ENCODE assay signal across 8 cellular contexts in the genomic region with DNA sequence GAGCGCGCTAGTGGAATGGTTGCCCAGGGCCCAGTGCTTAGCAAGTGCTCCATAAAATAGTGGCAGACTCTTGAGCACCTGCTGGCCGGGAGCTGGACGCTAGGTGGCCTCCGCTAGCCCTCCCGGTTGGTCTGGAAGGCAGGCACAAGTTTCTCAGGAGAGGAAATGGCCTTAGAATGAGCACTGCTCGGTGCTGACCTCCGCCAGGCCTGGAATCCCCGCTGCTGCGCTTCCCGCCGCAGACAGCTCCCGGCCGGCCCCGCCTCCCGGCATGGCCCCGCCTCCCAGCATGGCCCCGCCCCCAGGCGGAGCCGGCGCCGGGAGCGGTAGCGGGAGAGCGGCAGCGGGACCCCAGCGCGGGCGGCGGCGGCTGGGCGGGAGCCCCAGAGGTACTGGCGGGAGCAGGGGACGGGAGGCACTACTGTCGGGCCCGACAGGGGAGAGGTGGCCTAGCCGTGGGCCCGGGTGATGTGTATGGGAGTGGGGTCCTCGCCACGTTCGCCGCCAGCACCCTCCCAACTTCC. TPM values are rescaled to one million over a fixed set of nuclear protein-coding genes. Genes with fewer than 3 reads are reported as not detected.
DNase-seq lines count a peak whose midpoint lies in the region; ATAC-seq and TF ChIP-seq lines count a peak whose summit lies in the region.

A gene with protein sequence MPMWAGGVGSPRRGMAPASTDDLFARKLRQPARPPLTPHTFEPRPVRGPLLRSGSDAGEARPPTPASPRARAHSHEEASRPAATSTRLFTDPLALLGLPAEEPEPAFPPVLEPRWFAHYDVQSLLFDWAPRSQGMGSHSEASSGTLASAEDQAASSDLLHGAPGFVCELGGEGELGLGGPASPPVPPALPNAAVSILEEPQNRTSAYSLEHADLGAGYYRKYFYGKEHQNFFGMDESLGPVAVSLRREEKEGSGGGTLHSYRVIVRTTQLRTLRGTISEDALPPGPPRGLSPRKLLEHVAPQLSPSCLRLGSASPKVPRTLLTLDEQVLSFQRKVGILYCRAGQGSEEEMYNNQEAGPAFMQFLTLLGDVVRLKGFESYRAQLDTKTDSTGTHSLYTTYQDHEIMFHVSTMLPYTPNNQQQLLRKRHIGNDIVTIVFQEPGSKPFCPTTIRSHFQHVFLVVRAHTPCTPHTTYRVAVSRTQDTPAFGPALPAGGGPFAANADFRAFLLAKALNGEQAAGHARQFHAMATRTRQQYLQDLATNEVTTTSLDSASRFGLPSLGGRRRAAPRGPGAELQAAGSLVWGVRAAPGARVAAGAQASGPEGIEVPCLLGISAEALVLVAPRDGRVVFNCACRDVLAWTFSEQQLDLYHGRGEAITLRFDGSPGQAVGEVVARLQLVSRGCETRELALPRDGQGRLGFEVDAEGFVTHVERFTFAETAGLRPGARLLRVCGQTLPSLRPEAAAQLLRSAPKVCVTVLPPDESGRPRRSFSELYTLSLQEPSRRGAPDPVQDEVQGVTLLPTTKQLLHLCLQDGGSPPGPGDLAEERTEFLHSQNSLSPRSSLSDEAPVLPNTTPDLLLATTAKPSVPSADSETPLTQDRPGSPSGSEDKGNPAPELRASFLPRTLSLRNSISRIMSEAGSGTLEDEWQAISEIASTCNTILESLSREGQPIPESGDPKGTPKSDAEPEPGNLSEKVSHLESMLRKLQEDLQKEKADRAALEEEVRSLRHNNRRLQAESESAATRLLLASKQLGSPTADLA (plus strand): TSS at position 308 of the 524 bp plus-strand sequence. CDS start 2,821 bp downstream, outside the sequence.

- ATAC-seq in GM21515 (IDR thresholded peaks at IDR 0.05; ENCODE audit: unreplicated experiment) (peak; percentile 43), psoas muscle (peak; percentile 76 to 88 (median 86)), GM19463 (IDR thresholded peaks at IDR 0.05; ENCODE audit: unreplicated experiment) (no peak)

- peak; percentile 96 for DNase-seq in D341Med (ENCODE audit: low spot score)
- DNase-seq in Kasumi-1 (lab: John Stamatoyannopoulos, UW) = peak; percentile 43 to 57
- DNase-seq in anterior cingulate cortex (lab: John Stamatoyannopoulos, UW) = peak in 49 of 58 donors; percentile 5 to 69 (median 42)
- peak; percentile 73 for DNase-seq in right atrium auricular region (ENCODE audit: low spot score)
- peak; percentile 73 to 87 for DNase-seq in psoas muscle

- peak in 1 of 2 donors; percentile 50 for TF ChIP-seq CTCF in right atrium auricular region (IDR thresholded peaks at IDR 0.05)
- TF ChIP-seq CTCF in psoas muscle (IDR thresholded peaks at IDR 0.05) = peak; percentile 45

- WGBS in psoas muscle, 3 donors = 4 to 7% (median 4%) methylated on average over 31 to 42 of the region's 42 CpGs

- H3K27me3 ChIP-seq in right atrium auricular region (no peaks in the 10 kb centered on the region), psoas muscle (ENCODE audit: insufficient read depth in 3 of 3, low read length in 2 of 3) (no peaks in the 10 kb centered on the region)

- H3K27ac ChIP-seq in right atrium auricular region = peak within 1 kb of the TSS; percentile 86 to 90
- peak within 1 kb of the TSS; percentile 75 for H3K27ac ChIP-seq in psoas muscle

- H3K4me3 ChIP-seq in right atrium auricular region = peak within 1 kb of the TSS; percentile 67 to 79
- peak within 1 kb of the TSS; percentile 78 for H3K4me3 ChIP-seq in psoas muscle

- no peaks in the 10 kb centered on the region for H3K9me3 ChIP-seq in right atrium auricular region
- no peaks in the 10 kb centered on the region for H3K9me3 ChIP-seq in psoas muscle

- H3K36me3 ChIP-seq in right atrium auricular region (peaks cover 44% of the 10 kb centered on the region), psoas muscle (ENCODE audit: insufficient read depth in 1 of 2, low read depth in 1 of 2) (peaks cover 6 to 55% of the 10 kb centered on the region in 2 donors)

- peaks cover 0 to 55% of the 10 kb centered on the region in 2 donors for H3K4me1 ChIP-seq in right atrium auricular region
- peaks cover 8% of the 10 kb centered on the region for H3K4me1 ChIP-seq in psoas muscle

- intact Hi-C loops in T-helper 2 cell treated with Interferon-gamma antibody and Interleukin-4, amounts not matched to agents 100 ng/mL and 5 ng/mL, for 36 hours (cut with micrococcal nuclease) = loop anchor here (1.0 kb wide), 2 partner anchors 14 to 23 kb away; a partner anchor contains a TSS
- intact Hi-C loops in psoas muscle (cut with DNase I) = no loop called here

RNA-seq across cellular contexts. Expression of the gene that starts here (rescaled TPM):
- 142 and 153 TPM in 2 replicates for total RNA-seq in T-helper 2 cell treated with Interferon-gamma antibody and Interleukin-4, amounts not matched to agents 100 ng/mL and 5 ng/mL, for 36 hours
- total RNA-seq in right atrium auricular region (10 to 100 TPM; 14.5 to 29.6 TPM), psoas muscle (10 to 100 TPM; 10.1 to 15.6 (median 11.3) TPM)
- polyA plus RNA-seq in psoas muscle = 10 to 100 TPM in 2 of 3 donors, 1 to 10 TPM in 1; 7.9 to 17.4 (median 13.7) TPM

Comparison
In these comparisons a context has a peak if more than half of its experiments do, and no peak if none do; other contexts are left out.
1. DNase-seq: peak in every context shown above with its lines; median percentile 96 in D341Med; 80 in psoas muscle; 73 in right atrium auricular region; 50 in Kasumi-1; 42 in anterior cingulate cortex.